In the genomic region with DNA sequence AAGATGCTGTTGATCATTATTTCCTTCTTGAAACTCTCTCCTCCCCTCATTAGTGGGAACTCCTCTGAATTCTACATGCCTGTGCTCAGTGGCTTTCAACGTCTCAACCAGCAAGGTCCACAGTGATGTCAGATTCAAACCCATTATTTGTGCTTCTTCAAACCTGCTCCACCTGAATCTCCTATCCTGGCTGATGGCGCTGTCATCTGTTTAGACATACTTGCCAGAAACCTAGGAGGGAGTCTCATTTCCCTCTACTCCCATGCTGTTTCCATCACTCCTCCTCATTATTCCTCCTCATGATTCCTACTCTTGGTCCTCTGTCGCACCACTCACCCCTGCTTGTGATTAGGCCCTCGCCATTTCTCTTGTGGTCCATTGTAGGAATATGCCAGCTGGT, we compare ENCODE assay signal across 11 cellular contexts. TPM values are rescaled to one million over a fixed set of nuclear protein-coding genes. Genes with fewer than 3 reads are reported as not detected.
A peak's percentile ranks its signal among the peaks of the same experiment; 100 is the strongest.
DNase-seq lines count a peak whose midpoint lies in the region; ATAC-seq and TF ChIP-seq lines count a peak whose summit lies in the region.
"Had no signal": no experiment of that assay in that cellular context is flagged by ENCODE, and none has a peak within 500 bp of the region (broad histone marks: within the 10 kb centered on the region; RNA-seq: fewer than 3 reads in every experiment).

No MANE protein-coding gene starts in this region.

- peak overlapping the region; percentile 75 for H3K27ac Mint-ChIP-seq in MCF 10A (ENCODE audit: low read depth, unreplicated experiment)

- no peaks in the 10 kb centered on the region for H3K36me3 Mint-ChIP-seq in MCF 10A (ENCODE audit: insufficient read depth, unreplicated experiment)

- H3K27me3 Mint-ChIP-seq in MCF 10A (ENCODE audit: insufficient read depth, unreplicated experiment), result no peaks in the 10 kb centered on the region

- H3K9me3 ChIP-seq in right cardiac atrium (ENCODE audit: control insufficient read depth, low read length) (no peaks in the 10 kb centered on the region), muscle layer of duodenum (ENCODE audit: control insufficient read depth in 1 of 2, low read length in 2 of 2) (no peaks in the 10 kb centered on the region), vagina (no peaks in the 10 kb centered on the region)

- TF ChIP-seq CTCF in MCF 10A (IDR thresholded peaks at IDR 0.05; ENCODE audit: unreplicated experiment) (no peak), vagina (IDR thresholded peaks at IDR 0.05) (no peak)

- H3K4me1 Mint-ChIP-seq in MCF 10A (ENCODE audit: insufficient read depth, unreplicated experiment), result peaks cover 21% of the 10 kb centered on the region

- H3K27ac ChIP-seq in right cardiac atrium (ENCODE audit: low read length), result peak overlapping the region; percentile 65
- peak overlapping the region; percentile 2 for H3K27ac ChIP-seq in muscle layer of duodenum (ENCODE audit: low read length)
- peak overlapping the region; percentile 64 for H3K27ac ChIP-seq in vagina

- BruUV-seq in MCF 10A (replicated peaks; lab: Mats Ljungman, UMichigan), result no TSS peak

- ATAC-seq in right cardiac atrium (no peak), left cardiac atrium (no peak)

- H3K27me3 ChIP-seq in right cardiac atrium (ENCODE audit: control insufficient read depth, insufficient read depth) (no peaks in the 10 kb centered on the region), muscle layer of duodenum (ENCODE audit: low read depth, low read length) (no peaks in the 10 kb centered on the region), vagina (no peaks in the 10 kb centered on the region)

- H3K4me1 ChIP-seq in right cardiac atrium (ENCODE audit: control insufficient read depth, insufficient read depth, low read length) (peaks cover 6% of the 10 kb centered on the region), muscle layer of duodenum (ENCODE audit: control insufficient read depth in 1 of 2, insufficient read depth in 2 of 2, low read length in 2 of 2) (peaks cover 0 to 32% of the 10 kb centered on the region in 2 donors), vagina (peaks cover 30% of the 10 kb centered on the region)

- 80% methylated on average over 4 of the region's 4 CpGs for WGBS in right cardiac atrium

- H3K4me3 ChIP-seq in right cardiac atrium (ENCODE audit: low read length), result no peak overlapping the region
- no peak overlapping the region for H3K4me3 ChIP-seq in muscle layer of duodenum (ENCODE audit: low read depth in 1 of 2, low read length in 2 of 2)
- H3K4me3 ChIP-seq in vagina, result no peak overlapping the region
- H3K4me3 ChIP-seq: lung had no signal

- H3K9me3 Mint-ChIP-seq in MCF 10A (ENCODE audit: unreplicated experiment), result no peaks in the 10 kb centered on the region

- H3K36me3 ChIP-seq in muscle layer of duodenum (ENCODE audit: control insufficient read depth in 1 of 2, insufficient read depth in 2 of 2, low read length in 2 of 2) (no peaks in the 10 kb centered on the region), vagina (no peaks in the 10 kb centered on the region)

- intact Hi-C loops in right cardiac atrium (cut with DNase I) (loop anchor here in 2 of 4 donors (10.0 kb wide), 2 partner anchors 49 to 61 kb away; no protein-coding TSS in a partner anchor), left cardiac atrium (cut with DNase I) (loop anchor here in 1 of 2 donors (5.0 kb wide), 1 partner anchor 46 kb away; no protein-coding TSS in a partner anchor), MCF 10A (cut with micrococcal nuclease) (no loop called here), vagina (cut with DNase I) (loop anchor here (10.0 kb wide), 2 partner anchors 49 to 229 kb away; a partner anchor contains a TSS)

- CTCF ChIA-PET in MCF 10A (lab: Yijun Ruan, JAX), result interaction anchor here (0.9 to 3.0 kb wide), 3 partner anchors 9 to 136 kb away, joined by 3 to 8 read pairs (median 3); no protein-coding TSS in a partner anchor

- POLR2A ChIA-PET in MCF 10A (lab: Yijun Ruan, JAX), result interaction anchor here (1.2 to 1.3 kb wide), 3 partner anchors 22 to 102 kb away, joined by 4 to 5 read pairs (median 4); no protein-coding TSS in a partner anchor

- DNase-seq in right cardiac atrium, result no peak
- DNase-seq in left cardiac atrium, result no peak
- no peak for DNase-seq in MCF 10A (ENCODE audit: unreplicated experiment)
- no peak for DNase-seq in vagina (ENCODE audit: extremely low spot score in 2 of 2)
- DNase-seq in activated gamma-delta T cell (lab: John Stamatoyannopoulos, UW), result no peak
- no peak for DNase-seq in dedifferentiated amniotic fluid mesenchymal stem cell (ENCODE audit: extremely low spot score)
- no peak for DNase-seq in effector CD8-positive, alpha-beta T cell (lab: John Stamatoyannopoulos, UW)
- DNase-seq: NCI-H82; stimulated activated CD4-positive, alpha-beta T cell treated with anti-CD3 and anti-CD28 coated beads, Interleukin-15, amount 100 ng/mL, for 24 hours had no signal

- TF ChIP-seq POLR2A in vagina (IDR thresholded peaks at IDR 0.05), result no peak

- peak overlapping the region; percentile 4 for H3K4me3 Mint-ChIP-seq in MCF 10A (ENCODE audit: unreplicated experiment)

RNA-seq across cellular contexts. Expression of a gene that starts 2.9 kb away (rescaled TPM):
- total RNA-seq in right cardiac atrium (10 to 100 TPM; 12.6 to 18.1 (median 14.2) TPM), left cardiac atrium (10 to 100 TPM; 15.2 to 16.4 TPM), MCF 10A (2022) (13.1 and 15.9 TPM in 2 replicates), vagina (19.4 TPM)
- polyA plus RNA-seq in right cardiac atrium, result 5.0 TPM

Comparison
In these comparisons a context has a peak if more than half of its experiments do, and no peak if none do; other contexts are left out.
1. H3K27ac ChIP-seq: peak in every context shown above with its lines; median percentile 65 in right cardiac atrium; 64 in vagina; 2 in muscle layer of duodenum.